Comparison of ENCODE assay signal across 19 cellular contexts in genomic region chr17:35212668-35213067, GRCh38. TPM values are rescaled to one million over a fixed set of nuclear protein-coding genes. Genes with fewer than 3 reads are reported as not detected.
DNase-seq lines count a peak whose midpoint lies in the region; ATAC-seq and TF ChIP-seq lines count a peak whose summit lies in the region.
"Had no signal": no experiment of that assay in that cellular context is flagged by ENCODE, and none has a peak within 500 bp of the region (broad histone marks: within the 10 kb centered on the region; RNA-seq: fewer than 3 reads in every experiment).

No MANE protein-coding gene starts in this region.

- peaks cover 70% of the 10 kb centered on the region for H3K4me1 ChIP-seq in CD4-positive, CD25-positive, alpha-beta regulatory T cell (ENCODE audit: control insufficient read depth, insufficient read depth, low read length, poor library complexity, severe bottlenecking)
- peaks cover 77% of the 10 kb centered on the region for H3K4me1 ChIP-seq in CD8-positive, alpha-beta T cell (ENCODE audit: insufficient read depth, low read length)
- H3K4me1 ChIP-seq: right lobe of liver, testis had no signal

- H3K36me3 Mint-ChIP-seq in CD4-positive, CD25-positive, alpha-beta regulatory T cell, result no peaks in the 10 kb centered on the region
- no peaks in the 10 kb centered on the region for H3K36me3 Mint-ChIP-seq in CD8-positive, alpha-beta T cell
- peaks cover 31% of the 10 kb centered on the region for H3K36me3 Mint-ChIP-seq in activated CD4-positive, alpha-beta memory T cell treated with anti-CD3 and anti-CD28 coated beads, Interleukin-2, amount 10 ng/mL, durations not matched to agents 7 days and 5 days (ENCODE audit: low read depth)
- peaks cover 0 to 2% (median 0%) of the 10 kb centered on the region in 3 donors for H3K36me3 Mint-ChIP-seq in naive thymus-derived CD8-positive, alpha-beta T cell

- intact Hi-C loops in CD8-positive, alpha-beta T cell (cut with DNase I, micrococcal nuclease), result loop anchor here in 1 of 2 experiments (2.0 kb wide), 1 partner anchor 16 kb away; no protein-coding TSS in a partner anchor

- POLR2A ChIA-PET in CD8-positive, alpha-beta T cell (lab: Charles Lee), result interaction anchor here (0.5 to 6.4 kb wide), 13 partner anchors 20 to 400 kb away, joined by 3 to 145 read pairs (median 5); partner anchors contain the start of genes PEX12 and SLFN5
- POLR2A ChIA-PET in activated CD4-positive, alpha-beta memory T cell treated with anti-CD3 and anti-CD28 coated beads, Interleukin-2, amount 10 ng/mL, durations not matched to agents 7 days and 5 days (lab: Charles Lee), result interaction anchor here (0.6 to 6.4 kb wide), 28 partner anchors 12 to 365 kb away, joined by 3 to 498 read pairs (median 10); partner anchors contain the start of genes NLE1, PEX12, SLFN11 and SLFN12L
- POLR2A ChIA-PET in naive thymus-derived CD8-positive, alpha-beta T cell (lab: Charles Lee), result interaction anchor here (0.5 to 9.8 kb wide), 15 partner anchors 9 to 657 kb away, joined by 3 to 371 read pairs (median 12); partner anchors contain the start of genes SLFN12L and SLFN5

- peak overlapping the region; percentile 93 for H3K27ac ChIP-seq in CD4-positive, CD25-positive, alpha-beta regulatory T cell (ENCODE audit: insufficient read depth, low read length, poor library complexity, severe bottlenecking)
- H3K27ac ChIP-seq in CD8-positive, alpha-beta T cell (ENCODE audit: low read depth, low read length), result peak overlapping the region; percentile 77
- H3K27ac ChIP-seq: brain microvascular endothelial cell, epithelial cell of prostate, right lobe of liver, testis had no signal

- TF ChIP-seq CTCF in CD8-positive, alpha-beta T cell (IDR thresholded peaks at IDR 0.05), result no peak

- no peaks in the 10 kb centered on the region for H3K9me3 ChIP-seq in CD4-positive, CD25-positive, alpha-beta regulatory T cell (ENCODE audit: control insufficient read depth in 2 of 2, low read length in 2 of 2)
- H3K9me3 ChIP-seq in CD8-positive, alpha-beta T cell (ENCODE audit: low read length), result no peaks in the 10 kb centered on the region
- H3K9me3 ChIP-seq: left lung, right lobe of liver, testis had no signal

- no peaks in the 10 kb centered on the region for H3K27me3 ChIP-seq in CD4-positive, CD25-positive, alpha-beta regulatory T cell (ENCODE audit: control insufficient read depth, insufficient read depth, low read length)
- no peaks in the 10 kb centered on the region for H3K27me3 ChIP-seq in CD8-positive, alpha-beta T cell (ENCODE audit: insufficient read depth, low read length)
- H3K27me3 ChIP-seq: brain microvascular endothelial cell, left lung, testis had no signal

- H3K9me3 Mint-ChIP-seq in CD4-positive, CD25-positive, alpha-beta regulatory T cell, result no peaks in the 10 kb centered on the region
- H3K9me3 Mint-ChIP-seq in CD8-positive, alpha-beta T cell, result no peaks in the 10 kb centered on the region
- H3K9me3 Mint-ChIP-seq in activated CD4-positive, alpha-beta memory T cell treated with anti-CD3 and anti-CD28 coated beads, Interleukin-2, amount 10 ng/mL, durations not matched to agents 7 days and 5 days, result peaks cover 20% of the 10 kb centered on the region
- peaks cover 0 to 2% (median 0%) of the 10 kb centered on the region in 9 donors for H3K9me3 Mint-ChIP-seq in naive thymus-derived CD8-positive, alpha-beta T cell

- no peaks in the 10 kb centered on the region for H3K36me3 ChIP-seq in CD4-positive, CD25-positive, alpha-beta regulatory T cell (ENCODE audit: control insufficient read depth, insufficient read depth, low read length)
- no peaks in the 10 kb centered on the region for H3K36me3 ChIP-seq in CD8-positive, alpha-beta T cell (ENCODE audit: insufficient read depth, low read length)
- H3K36me3 ChIP-seq: brain microvascular endothelial cell, left lung, right lobe of liver had no signal

- H3K4me3 Mint-ChIP-seq in CD4-positive, CD25-positive, alpha-beta regulatory T cell, result peak overlapping the region; percentile 42 to 86 (median 85)
- peak overlapping the region; percentile 51 for H3K4me3 Mint-ChIP-seq in CD8-positive, alpha-beta T cell
- peak overlapping the region; percentile 64 for H3K4me3 Mint-ChIP-seq in activated CD4-positive, alpha-beta memory T cell treated with anti-CD3 and anti-CD28 coated beads, Interleukin-2, amount 10 ng/mL, durations not matched to agents 7 days and 5 days
- peak overlapping the region; percentile 64 to 91 (median 84) for H3K4me3 Mint-ChIP-seq in naive thymus-derived CD8-positive, alpha-beta T cell

- CTCF ChIA-PET in CD8-positive, alpha-beta T cell (lab: Charles Lee), result interaction anchor here (0.8 to 3.6 kb wide), 8 partner anchors 9 to 275 kb away, joined by 3 to 31 read pairs (median 4); partner anchors contain the start of gene SLFN5
- CTCF ChIA-PET in activated CD4-positive, alpha-beta memory T cell treated with anti-CD3 and anti-CD28 coated beads, Interleukin-2, amount 10 ng/mL, durations not matched to agents 7 days and 5 days (lab: Charles Lee), result interaction anchor here (0.7 to 4.1 kb wide), 9 partner anchors 29 to 328 kb away, joined by 3 to 48 read pairs (median 4); partner anchors contain the start of genes SLFN12L and SLFN5

- peaks cover 15 to 83% (median 69%) of the 10 kb centered on the region in 4 donors for H3K4me1 Mint-ChIP-seq in CD4-positive, CD25-positive, alpha-beta regulatory T cell
- peaks cover 84% of the 10 kb centered on the region for H3K4me1 Mint-ChIP-seq in CD8-positive, alpha-beta T cell (ENCODE audit: low read depth)
- peaks cover 60% of the 10 kb centered on the region for H3K4me1 Mint-ChIP-seq in activated CD4-positive, alpha-beta memory T cell treated with anti-CD3 and anti-CD28 coated beads, Interleukin-2, amount 10 ng/mL, durations not matched to agents 7 days and 5 days
- H3K4me1 Mint-ChIP-seq in naive thymus-derived CD8-positive, alpha-beta T cell, result peaks cover 41 to 86% (median 81%) of the 10 kb centered on the region in 4 donors

- peak overlapping the region; percentile 92 to 100 (median 94) for H3K27ac Mint-ChIP-seq in CD4-positive, CD25-positive, alpha-beta regulatory T cell
- peak overlapping the region; percentile 98 for H3K27ac Mint-ChIP-seq in CD8-positive, alpha-beta T cell
- H3K27ac Mint-ChIP-seq in activated CD4-positive, alpha-beta memory T cell treated with anti-CD3 and anti-CD28 coated beads, Interleukin-2, amount 10 ng/mL, durations not matched to agents 7 days and 5 days, result peak overlapping the region; percentile 98
- H3K27ac Mint-ChIP-seq in naive thymus-derived CD8-positive, alpha-beta T cell, result peak overlapping the region; percentile 94 to 98 (median 97)

- H3K27me3 Mint-ChIP-seq in CD4-positive, CD25-positive, alpha-beta regulatory T cell, result no peaks in the 10 kb centered on the region
- H3K27me3 Mint-ChIP-seq in CD8-positive, alpha-beta T cell (ENCODE audit: low read depth), result no peaks in the 10 kb centered on the region
- H3K27me3 Mint-ChIP-seq in activated CD4-positive, alpha-beta memory T cell treated with anti-CD3 and anti-CD28 coated beads, Interleukin-2, amount 10 ng/mL, durations not matched to agents 7 days and 5 days, result no peaks in the 10 kb centered on the region
- no peaks in the 10 kb centered on the region for H3K27me3 Mint-ChIP-seq in naive thymus-derived CD8-positive, alpha-beta T cell

- ATAC-seq in CD4-positive, CD25-positive, alpha-beta regulatory T cell (ENCODE audit: low read depth in 2 of 2), result no peak
- ATAC-seq in CD8-positive, alpha-beta T cell, result no peak
- ATAC-seq in naive thymus-derived CD8-positive, alpha-beta T cell, result no peak
- ATAC-seq in HG02678 (IDR thresholded peaks at IDR 0.05; ENCODE audit: unreplicated experiment), result no peak
- ATAC-seq in GM21737 (IDR thresholded peaks at IDR 0.05; ENCODE audit: unreplicated experiment), result no peak
- ATAC-seq in GM21515 (IDR thresholded peaks at IDR 0.05; ENCODE audit: unreplicated experiment), result no peak
- ATAC-seq: K562, left lung had no signal

- H3K4me3 ChIP-seq in CD4-positive, CD25-positive, alpha-beta regulatory T cell (ENCODE audit: low read depth, low read length), result peak overlapping the region; percentile 85
- H3K4me3 ChIP-seq in CD8-positive, alpha-beta T cell (ENCODE audit: low read depth, low read length), result peak overlapping the region; percentile 9
- H3K4me3 ChIP-seq: K562, left lung, right lobe of liver, testis had no signal

- DNase-seq in CD4-positive, CD25-positive, alpha-beta regulatory T cell, result peak in 1 of 3 donors; percentile 63
- no peak for DNase-seq in CD8-positive, alpha-beta T cell
- DNase-seq in activated CD4-positive, alpha-beta memory T cell treated with anti-CD3 and anti-CD28 coated beads, Interleukin-2, amount 10 ng/mL, durations not matched to agents 7 days and 5 days, result no peak
- DNase-seq in naive thymus-derived CD8-positive, alpha-beta T cell, result no peak
- DNase-seq: activated gamma-delta T cell treated with Interleukin-2 at 50 U/mL for 16 hours, brain microvascular endothelial cell, left lung, NCI-H1048, NCI-H526 treated with DMSO at 0.1 percent for 48 hours, right lobe of liver, testis had no signal

RNA-seq across cellular contexts. Expression of gene SLC35G3, which starts 18.5 kb away (rescaled TPM):
- not detected for total RNA-seq in CD4-positive, CD25-positive, alpha-beta regulatory T cell
- polyA plus RNA-seq in CD4-positive, CD25-positive, alpha-beta regulatory T cell, result under 1 TPM; 0.08 to 0.19 (median 0.13) TPM
- not detected for total RNA-seq in CD8-positive, alpha-beta T cell
- total RNA-seq in activated CD4-positive, alpha-beta memory T cell treated with anti-CD3 and anti-CD28 coated beads, Interleukin-2, amount 10 ng/mL, durations not matched to agents 7 days and 5 days, result not detected
- under 1 TPM in 1 of 2 experiments, not detected in 1; 0.33 TPM for total RNA-seq in naive thymus-derived CD8-positive, alpha-beta T cell
- under 1 TPM; 0.15 to 0.47 (median 0.18) TPM for polyA plus RNA-seq in naive thymus-derived CD8-positive, alpha-beta T cell
- total RNA-seq: frontal cortex, K562, left lung, osteocyte, right lobe of liver, SK-MEL-5 had no signal
- polyA plus RNA-seq: K562 had no signal

RNA-seq across cellular contexts. Expression of gene SLFN5, which starts 30.2 kb away (rescaled TPM):
- total RNA-seq in CD4-positive, CD25-positive, alpha-beta regulatory T cell, result 221 TPM
- 100 to 1,000 TPM; 122 to 219 (median 162) TPM for polyA plus RNA-seq in CD4-positive, CD25-positive, alpha-beta regulatory T cell
- total RNA-seq in CD8-positive, alpha-beta T cell, result 10 to 100 TPM; 46.7 to 47.0 TPM
- total RNA-seq in activated CD4-positive, alpha-beta memory T cell treated with anti-CD3 and anti-CD28 coated beads, Interleukin-2, amount 10 ng/mL, durations not matched to agents 7 days and 5 days, result 100 to 1,000 TPM; 231 to 240 TPM
- total RNA-seq in naive thymus-derived CD8-positive, alpha-beta T cell, result 100 to 1,000 TPM; 224 to 227 TPM
- polyA plus RNA-seq in naive thymus-derived CD8-positive, alpha-beta T cell, result 100 to 1,000 TPM in 1 of 3 donors, 10 to 100 TPM in 2; 73.8 to 161 (median 87.4) TPM
